2 cellular contexts compared by ENCODE assay signal in the genomic region with DNA sequence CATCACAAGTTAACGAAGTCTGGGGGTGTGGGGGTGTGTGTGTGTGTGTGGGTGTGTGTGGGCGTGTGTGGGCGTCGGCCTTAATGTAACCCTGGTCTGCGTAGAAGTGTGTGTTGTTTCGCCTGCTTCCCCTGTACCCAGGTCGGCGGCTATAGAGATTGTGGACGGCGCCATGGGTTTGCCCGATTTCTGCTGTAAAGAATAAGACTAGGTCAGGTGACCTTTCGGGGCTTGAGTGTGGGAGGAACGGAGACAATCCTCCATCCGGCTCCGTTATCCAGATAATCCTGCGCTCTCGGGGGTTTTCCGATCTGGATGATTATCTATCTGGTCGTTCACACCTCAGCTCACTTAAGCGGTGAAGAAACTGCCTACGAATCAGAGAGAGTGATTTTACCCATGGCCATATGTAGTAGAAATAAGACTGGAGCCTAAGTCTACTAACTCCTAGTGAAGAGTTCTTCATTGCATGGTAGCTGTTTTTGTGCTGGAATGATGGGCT.
A peak's percentile ranks its signal among the peaks of the same experiment; 100 is the strongest.
TF ChIP-seq lines count a peak whose summit lies in the region.

No MANE protein-coding gene starts in this region.

TF ChIP-seq in SK-N-SH treated with all-trans-retinoic acid at 6 μM for 48 hours, 23 proteins besides CTCF, POLR2A, EP300 and RAD21:
- TF ChIP-seq, protein P1, sequence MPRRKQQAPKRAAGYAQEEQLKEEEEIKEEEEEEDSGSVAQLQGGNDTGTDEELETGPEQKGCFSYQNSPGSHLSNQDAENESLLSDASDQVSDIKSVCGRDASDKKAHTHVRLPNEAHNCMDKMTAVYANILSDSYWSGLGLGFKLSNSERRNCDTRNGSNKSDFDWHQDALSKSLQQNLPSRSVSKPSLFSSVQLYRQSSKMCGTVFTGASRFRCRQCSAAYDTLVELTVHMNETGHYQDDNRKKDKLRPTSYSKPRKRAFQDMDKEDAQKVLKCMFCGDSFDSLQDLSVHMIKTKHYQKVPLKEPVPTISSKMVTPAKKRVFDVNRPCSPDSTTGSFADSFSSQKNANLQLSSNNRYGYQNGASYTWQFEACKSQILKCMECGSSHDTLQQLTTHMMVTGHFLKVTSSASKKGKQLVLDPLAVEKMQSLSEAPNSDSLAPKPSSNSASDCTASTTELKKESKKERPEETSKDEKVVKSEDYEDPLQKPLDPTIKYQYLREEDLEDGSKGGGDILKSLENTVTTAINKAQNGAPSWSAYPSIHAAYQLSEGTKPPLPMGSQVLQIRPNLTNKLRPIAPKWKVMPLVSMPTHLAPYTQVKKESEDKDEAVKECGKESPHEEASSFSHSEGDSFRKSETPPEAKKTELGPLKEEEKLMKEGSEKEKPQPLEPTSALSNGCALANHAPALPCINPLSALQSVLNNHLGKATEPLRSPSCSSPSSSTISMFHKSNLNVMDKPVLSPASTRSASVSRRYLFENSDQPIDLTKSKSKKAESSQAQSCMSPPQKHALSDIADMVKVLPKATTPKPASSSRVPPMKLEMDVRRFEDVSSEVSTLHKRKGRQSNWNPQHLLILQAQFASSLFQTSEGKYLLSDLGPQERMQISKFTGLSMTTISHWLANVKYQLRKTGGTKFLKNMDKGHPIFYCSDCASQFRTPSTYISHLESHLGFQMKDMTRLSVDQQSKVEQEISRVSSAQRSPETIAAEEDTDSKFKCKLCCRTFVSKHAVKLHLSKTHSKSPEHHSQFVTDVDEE (CRISPR knock-in tag; IDR thresholded peaks at IDR 0.05) = no peak
- TF ChIP-seq ISL1 (CRISPR knock-in tag; IDR thresholded peaks at IDR 0.05) = no peak
- TF ChIP-seq, protein P2, sequence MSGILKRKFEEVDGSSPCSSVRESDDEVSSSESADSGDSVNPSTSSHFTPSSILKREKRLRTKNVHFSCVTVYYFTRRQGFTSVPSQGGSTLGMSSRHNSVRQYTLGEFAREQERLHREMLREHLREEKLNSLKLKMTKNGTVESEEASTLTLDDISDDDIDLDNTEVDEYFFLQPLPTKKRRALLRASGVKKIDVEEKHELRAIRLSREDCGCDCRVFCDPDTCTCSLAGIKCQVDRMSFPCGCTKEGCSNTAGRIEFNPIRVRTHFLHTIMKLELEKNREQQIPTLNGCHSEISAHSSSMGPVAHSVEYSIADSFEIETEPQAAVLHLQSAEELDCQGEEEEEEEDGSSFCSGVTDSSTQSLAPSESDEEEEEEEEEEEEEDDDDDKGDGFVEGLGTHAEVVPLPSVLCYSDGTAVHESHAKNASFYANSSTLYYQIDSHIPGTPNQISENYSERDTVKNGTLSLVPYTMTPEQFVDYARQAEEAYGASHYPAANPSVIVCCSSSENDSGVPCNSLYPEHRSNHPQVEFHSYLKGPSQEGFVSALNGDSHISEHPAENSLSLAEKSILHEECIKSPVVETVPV (CRISPR knock-in tag; IDR thresholded peaks at IDR 0.05) = no peak

TF ChIP-seq in K562, 482 proteins besides CTCF, POLR2A, EP300 and RAD21 (continued from another document and continues in another):
- TF ChIP-seq, protein P3, sequence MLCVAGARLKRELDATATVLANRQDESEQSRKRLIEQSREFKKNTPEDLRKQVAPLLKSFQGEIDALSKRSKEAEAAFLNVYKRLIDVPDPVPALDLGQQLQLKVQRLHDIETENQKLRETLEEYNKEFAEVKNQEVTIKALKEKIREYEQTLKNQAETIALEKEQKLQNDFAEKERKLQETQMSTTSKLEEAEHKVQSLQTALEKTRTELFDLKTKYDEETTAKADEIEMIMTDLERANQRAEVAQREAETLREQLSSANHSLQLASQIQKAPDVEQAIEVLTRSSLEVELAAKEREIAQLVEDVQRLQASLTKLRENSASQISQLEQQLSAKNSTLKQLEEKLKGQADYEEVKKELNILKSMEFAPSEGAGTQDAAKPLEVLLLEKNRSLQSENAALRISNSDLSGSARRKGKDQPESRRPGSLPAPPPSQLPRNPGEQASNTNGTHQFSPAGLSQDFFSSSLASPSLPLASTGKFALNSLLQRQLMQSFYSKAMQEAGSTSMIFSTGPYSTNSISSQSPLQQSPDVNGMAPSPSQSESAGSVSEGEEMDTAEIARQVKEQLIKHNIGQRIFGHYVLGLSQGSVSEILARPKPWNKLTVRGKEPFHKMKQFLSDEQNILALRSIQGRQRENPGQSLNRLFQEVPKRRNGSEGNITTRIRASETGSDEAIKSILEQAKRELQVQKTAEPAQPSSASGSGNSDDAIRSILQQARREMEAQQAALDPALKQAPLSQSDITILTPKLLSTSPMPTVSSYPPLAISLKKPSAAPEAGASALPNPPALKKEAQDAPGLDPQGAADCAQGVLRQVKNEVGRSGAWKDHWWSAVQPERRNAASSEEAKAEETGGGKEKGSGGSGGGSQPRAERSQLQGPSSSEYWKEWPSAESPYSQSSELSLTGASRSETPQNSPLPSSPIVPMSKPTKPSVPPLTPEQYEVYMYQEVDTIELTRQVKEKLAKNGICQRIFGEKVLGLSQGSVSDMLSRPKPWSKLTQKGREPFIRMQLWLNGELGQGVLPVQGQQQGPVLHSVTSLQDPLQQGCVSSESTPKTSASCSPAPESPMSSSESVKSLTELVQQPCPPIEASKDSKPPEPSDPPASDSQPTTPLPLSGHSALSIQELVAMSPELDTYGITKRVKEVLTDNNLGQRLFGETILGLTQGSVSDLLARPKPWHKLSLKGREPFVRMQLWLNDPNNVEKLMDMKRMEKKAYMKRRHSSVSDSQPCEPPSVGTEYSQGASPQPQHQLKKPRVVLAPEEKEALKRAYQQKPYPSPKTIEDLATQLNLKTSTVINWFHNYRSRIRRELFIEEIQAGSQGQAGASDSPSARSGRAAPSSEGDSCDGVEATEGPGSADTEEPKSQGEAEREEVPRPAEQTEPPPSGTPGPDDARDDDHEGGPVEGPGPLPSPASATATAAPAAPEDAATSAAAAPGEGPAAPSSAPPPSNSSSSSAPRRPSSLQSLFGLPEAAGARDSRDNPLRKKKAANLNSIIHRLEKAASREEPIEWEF (CRISPR knock-in tag; IDR thresholded peaks at IDR 0.05) = no peak
- TF ChIP-seq SMARCE1 (IDR thresholded peaks at IDR 0.05) (peak; percentile 67; the same call in 1 of the 2 replicates), ZNF12 (CRISPR knock-in tag; IDR thresholded peaks at IDR 0.05) (peak; percentile 53; the same call in 1 of the 2 replicates), KAT8 (IDR thresholded peaks at IDR 0.05; ENCODE audit: low read depth) (no peak), SOX6 (IDR thresholded peaks at IDR 0.05) (peak; percentile 27; the same call in 1 of the 2 replicates), CREM (IDR thresholded peaks at IDR 0.05; ENCODE audit: low read depth) (peak; percentile 2; the same call in 1 of the 2 replicates), FOXK2 (conservative IDR thresholded peaks at IDR 0.05 in 1 of 2, IDR thresholded peaks at IDR 0.05 in 1 of 2; ENCODE audit: low read depth in 2 of 2) (peak in 1 of 2 experiments; percentile 23; a peak in 1 of 4 replicates), CHD1 (IDR thresholded peaks at IDR 0.05; ENCODE audit: low read length) (peak; percentile 17), HDGF (IDR thresholded peaks at IDR 0.05) (0 out of 2 replicates have a peak, but pooled peaks have one; percentile 59), RNF2 (IDR thresholded peaks at IDR 0.05) (no peak; the same call in 1 of the 2 replicates), EP400 (IDR thresholded peaks at IDR 0.05) (no peak), BRD9 (IDR thresholded peaks at IDR 0.05; ENCODE audit: low read depth, partially characterized antibody) (peak; percentile 62), SMARCC2 (IDR thresholded peaks at IDR 0.05; ENCODE audit: low read depth) (peak; percentile 58; the same call in 1 of the 2 replicates), RB1 (IDR thresholded peaks at IDR 0.05; ENCODE audit: low read depth) (0 out of 2 replicates have a peak, but pooled peaks have one; percentile 22), CBFB (CRISPR knock-in tag; IDR thresholded peaks at IDR 0.05) (peak; percentile 72; the same call in 1 of the 2 replicates), HDAC1 (IDR thresholded peaks at IDR 0.05) (peak in 1 of 2 experiments; percentile 85; a peak in 2 of 4 replicates), TEAD4 (IDR thresholded peaks at IDR 0.05; ENCODE audit: low read length) (peak; percentile 95), TEAD4 (CRISPR knock-in tag; IDR thresholded peaks at IDR 0.05; ENCODE audit: borderline replicate concordance) (no peak), ZNF830 (CRISPR knock-in tag; IDR thresholded peaks at IDR 0.05) (no peak), RBM25 (IDR thresholded peaks at IDR 0.05; ENCODE audit: low read depth, low read length, severe bottlenecking) (no peak), NEUROD1 (IDR thresholded peaks at IDR 0.05; ENCODE audit: borderline replicate concordance, low read depth, low read length, partially characterized antibody) (no peak), HNRNPUL1 (IDR thresholded peaks at IDR 0.05; ENCODE audit: low read length) (peak; percentile 98), PHF21A (IDR thresholded peaks at IDR 0.05; ENCODE audit: borderline replicate concordance, low read depth) (no peak), RAD51 (IDR thresholded peaks at IDR 0.05; ENCODE audit: borderline replicate concordance, low read depth) (peak; percentile 68), ZEB2 (IDR thresholded peaks at IDR 0.05) (0 out of 2 replicates have a peak, but pooled peaks have one; percentile 55), GATA2 (CRISPR knock-in tag; IDR thresholded peaks at IDR 0.05) (0 out of 2 replicates have a peak, but pooled peaks have one; percentile 28), KDM1A (IDR thresholded peaks at IDR 0.05) (peak; percentile 47 to 56; a peak in 2 of 4 replicates), MEF2A (IDR thresholded peaks at IDR 0.05; ENCODE audit: control insufficient read depth, low read depth, low read length) (no peak), SETDB1 (IDR thresholded peaks at IDR 0.05; ENCODE audit: low read length) (peak; percentile 31), LARP7 (IDR thresholded peaks at IDR 0.05) (0 out of 2 replicates have a peak, but pooled peaks have one; percentile 68), STAT5B (CRISPR knock-in tag; IDR thresholded peaks at IDR 0.05) (no peak), TOE1 (IDR thresholded peaks at IDR 0.05; ENCODE audit: borderline replicate concordance) (no peak), TOE1 (CRISPR knock-in tag; IDR thresholded peaks at IDR 0.05; ENCODE audit: borderline replicate concordance, low read depth) (0 out of 2 replicates have a peak, but pooled peaks have one; percentile 4), EGR1 (conservative IDR thresholded peaks at IDR 0.05) (peak; percentile 100), RBM39 (optimal IDR thresholded peaks at IDR 0.05; ENCODE audit: low read depth, low read length) (peak; percentile 16), SMARCA4 (IDR thresholded peaks at IDR 0.05) (peak; percentile 54; the same call in 1 of the 2 replicates)
- TF ChIP-seq, protein P4, sequence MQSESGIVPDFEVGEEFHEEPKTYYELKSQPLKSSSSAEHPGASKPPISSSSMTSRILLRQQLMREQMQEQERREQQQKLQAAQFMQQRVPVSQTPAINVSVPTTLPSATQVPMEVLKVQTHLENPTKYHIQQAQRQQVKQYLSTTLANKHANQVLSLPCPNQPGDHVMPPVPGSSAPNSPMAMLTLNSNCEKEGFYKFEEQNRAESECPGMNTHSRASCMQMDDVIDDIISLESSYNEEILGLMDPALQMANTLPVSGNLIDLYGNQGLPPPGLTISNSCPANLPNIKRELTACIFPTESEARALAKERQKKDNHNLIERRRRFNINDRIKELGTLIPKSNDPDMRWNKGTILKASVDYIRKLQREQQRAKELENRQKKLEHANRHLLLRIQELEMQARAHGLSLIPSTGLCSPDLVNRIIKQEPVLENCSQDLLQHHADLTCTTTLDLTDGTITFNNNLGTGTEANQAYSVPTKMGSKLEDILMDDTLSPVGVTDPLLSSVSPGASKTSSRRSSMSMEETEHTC (IDR thresholded peaks at IDR 0.05) = 0 out of 2 replicates have a peak, but pooled peaks have one; percentile 24
- TF ChIP-seq, protein P5, sequence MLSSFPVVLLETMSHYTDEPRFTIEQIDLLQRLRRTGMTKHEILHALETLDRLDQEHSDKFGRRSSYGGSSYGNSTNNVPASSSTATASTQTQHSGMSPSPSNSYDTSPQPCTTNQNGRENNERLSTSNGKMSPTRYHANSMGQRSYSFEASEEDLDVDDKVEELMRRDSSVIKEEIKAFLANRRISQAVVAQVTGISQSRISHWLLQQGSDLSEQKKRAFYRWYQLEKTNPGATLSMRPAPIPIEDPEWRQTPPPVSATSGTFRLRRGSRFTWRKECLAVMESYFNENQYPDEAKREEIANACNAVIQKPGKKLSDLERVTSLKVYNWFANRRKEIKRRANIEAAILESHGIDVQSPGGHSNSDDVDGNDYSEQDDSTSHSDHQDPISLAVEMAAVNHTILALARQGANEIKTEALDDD (IDR thresholded peaks at IDR 0.05) = peak; percentile 57; the same call in 1 of the 2 replicates
- TF ChIP-seq, protein P6, sequence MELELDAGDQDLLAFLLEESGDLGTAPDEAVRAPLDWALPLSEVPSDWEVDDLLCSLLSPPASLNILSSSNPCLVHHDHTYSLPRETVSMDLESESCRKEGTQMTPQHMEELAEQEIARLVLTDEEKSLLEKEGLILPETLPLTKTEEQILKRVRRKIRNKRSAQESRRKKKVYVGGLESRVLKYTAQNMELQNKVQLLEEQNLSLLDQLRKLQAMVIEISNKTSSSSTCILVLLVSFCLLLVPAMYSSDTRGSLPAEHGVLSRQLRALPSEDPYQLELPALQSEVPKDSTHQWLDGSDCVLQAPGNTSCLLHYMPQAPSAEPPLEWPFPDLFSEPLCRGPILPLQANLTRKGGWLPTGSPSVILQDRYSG (tag; conservative IDR thresholded peaks at IDR 0.05; ENCODE audit: low read depth) = no peak
- TF ChIP-seq, protein P7, sequence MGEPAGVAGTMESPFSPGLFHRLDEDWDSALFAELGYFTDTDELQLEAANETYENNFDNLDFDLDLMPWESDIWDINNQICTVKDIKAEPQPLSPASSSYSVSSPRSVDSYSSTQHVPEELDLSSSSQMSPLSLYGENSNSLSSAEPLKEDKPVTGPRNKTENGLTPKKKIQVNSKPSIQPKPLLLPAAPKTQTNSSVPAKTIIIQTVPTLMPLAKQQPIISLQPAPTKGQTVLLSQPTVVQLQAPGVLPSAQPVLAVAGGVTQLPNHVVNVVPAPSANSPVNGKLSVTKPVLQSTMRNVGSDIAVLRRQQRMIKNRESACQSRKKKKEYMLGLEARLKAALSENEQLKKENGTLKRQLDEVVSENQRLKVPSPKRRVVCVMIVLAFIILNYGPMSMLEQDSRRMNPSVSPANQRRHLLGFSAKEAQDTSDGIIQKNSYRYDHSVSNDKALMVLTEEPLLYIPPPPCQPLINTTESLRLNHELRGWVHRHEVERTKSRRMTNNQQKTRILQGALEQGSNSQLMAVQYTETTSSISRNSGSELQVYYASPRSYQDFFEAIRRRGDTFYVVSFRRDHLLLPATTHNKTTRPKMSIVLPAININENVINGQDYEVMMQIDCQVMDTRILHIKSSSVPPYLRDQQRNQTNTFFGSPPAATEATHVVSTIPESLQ (CRISPR knock-in tag; IDR thresholded peaks at IDR 0.05) = 0 out of 2 replicates have a peak, but pooled peaks have one; percentile 49
- TF ChIP-seq, protein P8, sequence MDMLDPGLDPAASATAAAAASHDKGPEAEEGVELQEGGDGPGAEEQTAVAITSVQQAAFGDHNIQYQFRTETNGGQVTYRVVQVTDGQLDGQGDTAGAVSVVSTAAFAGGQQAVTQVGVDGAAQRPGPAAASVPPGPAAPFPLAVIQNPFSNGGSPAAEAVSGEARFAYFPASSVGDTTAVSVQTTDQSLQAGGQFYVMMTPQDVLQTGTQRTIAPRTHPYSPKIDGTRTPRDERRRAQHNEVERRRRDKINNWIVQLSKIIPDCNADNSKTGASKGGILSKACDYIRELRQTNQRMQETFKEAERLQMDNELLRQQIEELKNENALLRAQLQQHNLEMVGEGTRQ (CRISPR knock-in tag; IDR thresholded peaks at IDR 0.05) = peak; percentile 59
